Comparison of ENCODE assay signal across 20 cellular contexts in the genomic region with DNA sequence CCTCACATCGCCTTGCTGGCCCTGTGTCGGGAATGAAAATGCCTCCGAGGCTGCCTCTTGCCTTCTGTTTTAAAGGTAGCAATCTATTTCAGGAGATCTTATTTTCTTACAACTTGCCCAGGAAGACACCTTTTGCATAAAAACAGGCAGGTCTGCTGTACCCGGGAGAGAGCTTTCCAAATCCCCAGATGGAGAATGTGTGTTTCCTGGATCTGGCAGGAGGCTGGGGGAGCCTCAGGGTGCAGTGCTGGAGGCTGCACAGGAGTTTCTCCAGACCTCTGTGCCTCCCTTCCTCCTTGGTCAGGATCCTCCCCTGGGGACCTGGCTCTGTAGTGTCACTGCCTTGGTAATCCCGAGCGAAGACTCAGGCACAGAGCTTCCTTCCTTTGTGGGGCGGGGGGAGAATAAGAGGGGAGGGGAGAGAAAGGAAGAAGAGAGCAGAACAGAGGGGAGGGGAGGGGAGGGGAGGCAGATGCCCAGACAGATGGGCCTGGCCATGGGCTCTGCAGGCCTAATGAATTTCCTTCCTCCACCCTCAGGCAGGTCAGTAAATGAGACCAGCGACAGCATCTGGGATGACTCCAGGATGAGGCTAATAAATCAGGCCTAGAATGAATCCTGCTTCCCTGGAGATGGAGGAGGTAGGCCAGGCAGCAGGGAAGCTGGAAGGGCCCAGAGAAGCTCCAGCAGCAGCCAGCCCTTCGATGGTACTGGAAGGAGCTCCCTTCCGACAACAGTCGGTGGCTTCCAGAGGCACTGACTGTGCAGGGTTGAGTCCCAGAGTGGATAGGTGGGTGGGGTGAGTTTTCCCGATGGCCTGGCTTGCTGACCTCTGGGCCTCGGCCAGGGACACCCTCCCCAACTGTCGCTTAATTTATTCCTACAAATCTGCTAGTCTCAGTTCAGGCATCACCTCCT.
DNase-seq lines count a peak whose midpoint lies in the region; ATAC-seq, FAIRE-seq and TF ChIP-seq lines count a peak whose summit lies in the region.
"Had no signal": no experiment of that assay in that cellular context is flagged by ENCODE, and none has a peak within 500 bp of the region (broad histone marks: within the 10 kb centered on the region; RNA-seq: fewer than 3 reads in every experiment).

No MANE protein-coding gene starts in this region.

- in situ Hi-C loops in HepG2 (cut with HindIII; ENCODE audit: extremely low pct_ligation_motif_present, low pct_unique_long_range_greater_than_20kb), result no loop called here
- in situ Hi-C loops in Panc1 (cut with HindIII; ENCODE audit: low pct_unique_long_range_greater_than_20kb, low sequenced_read_pairs), result no loop called here

- H3K36me3 ChIP-seq in HepG2 (replicated peaks in 1 of 2; ENCODE audit: control insufficient read depth in 1 of 2, insufficient read depth in 2 of 2, low read length in 2 of 2) (no peaks in the 10 kb centered on the region), right lobe of liver (no peaks in the 10 kb centered on the region), Panc1 (ENCODE audit: control insufficient read depth, insufficient read depth, low read length) (no peaks in the 10 kb centered on the region), thyroid gland (no peaks in the 10 kb centered on the region), upper lobe of right lung (no peaks in the 10 kb centered on the region)
- H3K36me3 ChIP-seq: MG63, SJSA1, tibial nerve had no signal

- no peak for TF ChIP-seq EP300 in HepG2 (IDR thresholded peaks at IDR 0.05; ENCODE audit: low read depth in 2 of 2, low read length in 2 of 2)
- TF ChIP-seq EP300 in HepG2 (CRISPR knock-in tag; IDR thresholded peaks at IDR 0.05; ENCODE audit: borderline replicate concordance), result no peak

- no peak for TF ChIP-seq RAD21 in HepG2 (CRISPR knock-in tag; IDR thresholded peaks at IDR 0.05)

- TF ChIP-seq CTCF in HepG2 (CRISPR knock-in tag; IDR thresholded peaks at IDR 0.05), result no peak
- TF ChIP-seq CTCF in right lobe of liver (IDR thresholded peaks at IDR 0.05), result no peak
- no peak for TF ChIP-seq CTCF in Panc1 (IDR thresholded peaks at IDR 0.05)
- no peak for TF ChIP-seq CTCF in thyroid gland (IDR thresholded peaks at IDR 0.05)
- TF ChIP-seq CTCF in upper lobe of right lung (IDR thresholded peaks at IDR 0.05), result no peak

- DNase-seq in HepG2 (ENCODE audit: low spot score) (no peak), right lobe of liver (no peak), Panc1 (ENCODE audit: low read depth, low spot score) (no peak), left kidney (ENCODE audit: low read depth, low spot score) (peak; percentile 89), thyroid gland (no peak), upper lobe of right lung (no peak)
- DNase-seq in activated CD4-positive, alpha-beta T cell treated with anti-CD3 and anti-CD28 coated beads, Interleukin-2, amount 50 U/mL, for 48 hours, result no peak
- DNase-seq: activated CD4-positive, alpha-beta T cell treated with anti-CD3 and anti-CD28 coated beads, Interleukin-2, amount 10 ng/mL, durations not matched to agents 24 days and 14 days; activated CD8-positive, alpha-beta memory T cell treated with anti-CD3 and anti-CD28 coated beads, Interleukin-2, amount 50 U/mL, for 48 hours; DMS79; GM23248; mammary epithelial cell; MG63; NCI-H2029; NCI-H510A had no signal

- 78% methylated on average over 9 of the region's 14 CpGs for WGBS in HepG2 (ENCODE audit: low lambda C conversion rate)
- 63% methylated on average over 11 of the region's 14 CpGs for WGBS in right lobe of liver (ENCODE audit: insufficient coverage, low coverage, low lambda C conversion rate, missing lambda C conversion rate)
- 72 to 74% methylated on average over 10 to 14 of the region's 14 CpGs for WGBS in thyroid gland, 2 donors

- FAIRE-seq in HepG2 (lab: Jason Lieb, UNC), result no peak
- FAIRE-seq: A204.1, keratinocyte had no signal

- H3K4me3 ChIP-seq in HepG2 (replicated peaks in 1 of 3; ENCODE audit: insufficient read depth in 1 of 3, low read depth in 2 of 3, low read length in 3 of 3) (peak overlapping the region in 1 of 3 experiments; percentile 40; a peak in 1 of 6 replicates), right lobe of liver (no peak overlapping the region), Panc1 (ENCODE audit: low read depth in 2 of 2, low read length in 2 of 2) (no peak overlapping the region), thyroid gland (replicated peaks in 1 of 3) (no peak overlapping the region), upper lobe of right lung (no peak overlapping the region)
- H3K4me3 ChIP-seq: GM23248, MG63, SJSA1, tibial nerve had no signal

- no peaks in the 10 kb centered on the region for H4K20me1 ChIP-seq in HepG2 (ENCODE audit: insufficient read depth, low read length)

- H3K27me3 ChIP-seq in HepG2 (ENCODE audit: control insufficient read depth in 1 of 2, insufficient read depth in 2 of 2, low read length in 2 of 2) (no peaks in the 10 kb centered on the region), right lobe of liver (no peaks in the 10 kb centered on the region), Panc1 (ENCODE audit: control insufficient read depth, insufficient read depth, low read length) (no peaks in the 10 kb centered on the region), thyroid gland (no peaks in the 10 kb centered on the region), upper lobe of right lung (no peaks in the 10 kb centered on the region)
- H3K27me3 ChIP-seq: MG63, SJSA1, tibial nerve had no signal

- H3K79me2 ChIP-seq in HepG2 (ENCODE audit: insufficient read depth, low read length), result no peaks in the 10 kb centered on the region

- no peak for ATAC-seq in HepG2
- ATAC-seq in right lobe of liver, result no peak
- ATAC-seq in Panc1, result 0 out of 2 replicates have a peak, but pooled peaks have one; percentile 25
- no peak for ATAC-seq in HG02938 (IDR thresholded peaks at IDR 0.05; ENCODE audit: unreplicated experiment)
- no peak for ATAC-seq in upper lobe of right lung

- no peak overlapping the region for H3K27ac ChIP-seq in HepG2 (ENCODE audit: extremely low read length, insufficient read depth, low read length)
- no peak overlapping the region for H3K27ac ChIP-seq in right lobe of liver
- no peak overlapping the region for H3K27ac ChIP-seq in Panc1 (ENCODE audit: low read length)
- H3K27ac ChIP-seq in thyroid gland, result peak overlapping the region; percentile 74 to 88 (median 81)
- no peak overlapping the region for H3K27ac ChIP-seq in upper lobe of right lung
- H3K27ac ChIP-seq: GM23248, SJSA1, tibial nerve had no signal

- peak overlapping the region; percentile 83; the same call in 1 of the 2 replicates for H3K4me2 ChIP-seq in HepG2 (ENCODE audit: low read depth, low read length)

- no peak overlapping the region for H3K9ac ChIP-seq in HepG2 (ENCODE audit: insufficient read depth, low read depth, low read length)
- H3K9ac ChIP-seq: GM23248 had no signal

- H3K9me3 ChIP-seq in HepG2 (ENCODE audit: low read length), result no peaks in the 10 kb centered on the region
- no peaks in the 10 kb centered on the region for H3K9me3 ChIP-seq in right lobe of liver
- H3K9me3 ChIP-seq in Panc1 (ENCODE audit: control insufficient read depth, insufficient read depth, low read depth, low read length), result no peaks in the 10 kb centered on the region
- no peaks in the 10 kb centered on the region for H3K9me3 ChIP-seq in thyroid gland
- H3K9me3 ChIP-seq in upper lobe of right lung, result no peaks in the 10 kb centered on the region
- H3K9me3 ChIP-seq: SJSA1, tibial nerve had no signal

- intact Hi-C loops in HepG2 (cut with micrococcal nuclease; ENCODE audit: unreplicated experiment), result no loop called here
- intact Hi-C loops in right lobe of liver (cut with DNase I), result no loop called here
- intact Hi-C loops in Panc1 (cut with micrococcal nuclease; ENCODE audit: unreplicated experiment), result no loop called here
- intact Hi-C loops in thyroid gland (cut with DNase I), result no loop called here
- intact Hi-C loops in upper lobe of right lung (cut with DNase I), result no loop called here

- H2AFZ ChIP-seq in HepG2 (ENCODE audit: low read length), result no peak overlapping the region
- H2AFZ ChIP-seq: GM23248 had no signal

- POLR2A ChIA-PET in HepG2 (lab: Yijun Ruan, JAX) (interaction anchor here (1.0 to 1.8 kb wide), 2 partner anchors 31 to 98 kb away, joined by 4 to 7 read pairs; no protein-coding TSS in a partner anchor), Panc1 (lab: Charles Lee) (interaction anchor here (0.6 kb wide), 1 partner anchor 18 kb away, joined by 5 read pairs; no protein-coding TSS in a partner anchor)

- TF ChIP-seq POLR2A in HepG2 (IDR thresholded peaks at IDR 0.05; ENCODE audit: insufficient read depth in 1 of 2, low read depth in 2 of 2, low read length in 2 of 2) (no peak), right lobe of liver (IDR thresholded peaks at IDR 0.05) (no peak), thyroid gland (IDR thresholded peaks at IDR 0.05) (no peak)

- BruUV-seq in HepG2 (replicated peaks; lab: Mats Ljungman, UMichigan) (no TSS peak), Panc1 (replicated peaks; lab: Mats Ljungman, UMichigan) (no TSS peak)

- peaks cover 51% of the 10 kb centered on the region for H3K4me1 ChIP-seq in HepG2 (ENCODE audit: insufficient read depth, low read length)
- peaks cover 0 to 27% (median 8%) of the 10 kb centered on the region in 4 donors for H3K4me1 ChIP-seq in right lobe of liver
- no peaks in the 10 kb centered on the region for H3K4me1 ChIP-seq in Panc1 (ENCODE audit: control insufficient read depth, insufficient read depth, low read length)
- peaks cover 26 to 58% of the 10 kb centered on the region in 2 donors for H3K4me1 ChIP-seq in thyroid gland
- no peaks in the 10 kb centered on the region for H3K4me1 ChIP-seq in upper lobe of right lung

- CTCF ChIA-PET in HepG2 (lab: Yijun Ruan, JAX; ENCODE audit: low intra/inter-chr PET ratio, low total read pairs), result no interaction called here
- CTCF ChIA-PET in Panc1 (lab: Charles Lee), result no interaction called here

TF ChIP-seq in HepG2, 621 proteins besides CTCF, POLR2A, EP300 and RAD21 (continues in another document):
- TF ChIP-seq, protein P1, sequence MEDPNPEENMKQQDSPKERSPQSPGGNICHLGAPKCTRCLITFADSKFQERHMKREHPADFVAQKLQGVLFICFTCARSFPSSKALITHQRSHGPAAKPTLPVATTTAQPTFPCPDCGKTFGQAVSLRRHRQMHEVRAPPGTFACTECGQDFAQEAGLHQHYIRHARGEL (CRISPR knock-in tag; IDR thresholded peaks at IDR 0.05), result no peak
- TF ChIP-seq FIP1L1 (IDR thresholded peaks at IDR 0.05; ENCODE audit: borderline replicate concordance, insufficient read depth, low read depth, low read length) (no peak), ETV6 (CRISPR knock-in tag; conservative IDR thresholded peaks at IDR 0.05) (no peak)

Comparison
In these comparisons a context has a peak if more than half of its experiments do, and no peak if none do; other contexts are left out.
1. H3K27ac ChIP-seq: peak in thyroid gland (3 of 3); none in HepG2 (single experiment), right lobe of liver (0 of 3), Panc1 (single experiment) and upper lobe of right lung (single experiment).